10 cellular contexts compared by ENCODE assay signal in genomic region chr4:83561381-83561780, GRCh38. TPM values are rescaled to one million over a fixed set of nuclear protein-coding genes. Genes with fewer than 3 reads are reported as not detected.
DNase-seq lines count a peak whose midpoint lies in the region; ATAC-seq and TF ChIP-seq lines count a peak whose summit lies in the region.
"Had no signal": no experiment of that assay in that cellular context is flagged by ENCODE, and none has a peak within 500 bp of the region (broad histone marks: within the 10 kb centered on the region; RNA-seq: fewer than 3 reads in every experiment).

No MANE protein-coding gene starts in this region.

- ATAC-seq in activated CD4-positive, alpha-beta T cell treated with anti-CD3 and anti-CD28 coated beads for 36 hours, result peak; percentile 66
- ATAC-seq in GM21825 (IDR thresholded peaks at IDR 0.05; ENCODE audit: unreplicated experiment), result no peak

- H3K4me3 ChIP-seq in fibroblast of mammary gland (ENCODE audit: control insufficient read depth, low read depth, low read length) (no peak overlapping the region), skeletal muscle cell (ENCODE audit: low read depth, low read length) (no peak overlapping the region)
- H3K4me3 ChIP-seq: BLaER1 had no signal

- no peak overlapping the region for H3K4me3 Mint-ChIP-seq in activated CD4-positive, alpha-beta T cell treated with anti-CD3 and anti-CD28 coated beads for 36 hours
- no peak overlapping the region for H3K4me3 Mint-ChIP-seq in activated CD4-positive, alpha-beta T cell treated with anti-CD3 and anti-CD28 coated beads, Interleukin-2, amount 10 ng/mL, durations not matched to agents 7 days and 5 days
- H3K4me3 Mint-ChIP-seq: stimulated activated naive CD8-positive, alpha-beta T cell treated with anti-CD3 and anti-CD28 coated beads, Interleukin-15, Interleukin-2, amounts not matched to agents 100 ng/mL and 50 ng/mL, for 24 hours had no signal

- H3K36me3 Mint-ChIP-seq in activated CD4-positive, alpha-beta T cell treated with anti-CD3 and anti-CD28 coated beads for 36 hours (ENCODE audit: low read depth), result no peaks in the 10 kb centered on the region
- H3K36me3 Mint-ChIP-seq in activated CD4-positive, alpha-beta T cell treated with anti-CD3 and anti-CD28 coated beads, Interleukin-2, amount 10 ng/mL, durations not matched to agents 7 days and 5 days (ENCODE audit: low read depth), result no peaks in the 10 kb centered on the region

- CTCF ChIA-PET in activated CD4-positive, alpha-beta T cell treated with anti-CD3 and anti-CD28 coated beads for 36 hours (lab: Charles Lee), result no interaction called here
- CTCF ChIA-PET in activated CD4-positive, alpha-beta T cell treated with anti-CD3 and anti-CD28 coated beads, Interleukin-2, amount 10 ng/mL, durations not matched to agents 7 days and 5 days (lab: Charles Lee), result no interaction called here

- no peaks in the 10 kb centered on the region for H3K27me3 Mint-ChIP-seq in activated CD4-positive, alpha-beta T cell treated with anti-CD3 and anti-CD28 coated beads for 36 hours
- H3K27me3 Mint-ChIP-seq in activated CD4-positive, alpha-beta T cell treated with anti-CD3 and anti-CD28 coated beads, Interleukin-2, amount 10 ng/mL, durations not matched to agents 7 days and 5 days, result peaks cover 2% of the 10 kb centered on the region

- DNase-seq in activated CD4-positive, alpha-beta T cell treated with anti-CD3 and anti-CD28 coated beads for 36 hours, result peak; percentile 37
- no peak for DNase-seq in activated CD4-positive, alpha-beta T cell treated with anti-CD3 and anti-CD28 coated beads, Interleukin-2, amount 10 ng/mL, durations not matched to agents 7 days and 5 days
- DNase-seq in OCI-M1 (lab: John Stamatoyannopoulos, UW), result peak; percentile 71
- DNase-seq in fibroblast of mammary gland (ENCODE audit: low read depth), result peak; percentile 85
- DNase-seq in skeletal muscle cell (ENCODE audit: low read depth), result peak; percentile 41
- no peak for DNase-seq in amygdala (lab: John Stamatoyannopoulos, UW)
- no peak for DNase-seq in activated gamma-delta T cell (lab: John Stamatoyannopoulos, UW)

- POLR2A ChIA-PET in activated CD4-positive, alpha-beta T cell treated with anti-CD3 and anti-CD28 coated beads for 36 hours (lab: Charles Lee), result no interaction called here
- POLR2A ChIA-PET in activated CD4-positive, alpha-beta T cell treated with anti-CD3 and anti-CD28 coated beads, Interleukin-2, amount 10 ng/mL, durations not matched to agents 7 days and 5 days (lab: Charles Lee), result no interaction called here

- H3K27ac Mint-ChIP-seq in activated CD4-positive, alpha-beta T cell treated with anti-CD3 and anti-CD28 coated beads for 36 hours, result no peak overlapping the region
- no peak overlapping the region for H3K27ac Mint-ChIP-seq in activated CD4-positive, alpha-beta T cell treated with anti-CD3 and anti-CD28 coated beads, Interleukin-2, amount 10 ng/mL, durations not matched to agents 7 days and 5 days
- H3K27ac Mint-ChIP-seq: stimulated activated naive CD8-positive, alpha-beta T cell treated with anti-CD3 and anti-CD28 coated beads, Interleukin-15, Interleukin-2, amounts not matched to agents 100 ng/mL and 50 ng/mL, for 24 hours had no signal

- H3K4me1 Mint-ChIP-seq in activated CD4-positive, alpha-beta T cell treated with anti-CD3 and anti-CD28 coated beads for 36 hours, result peaks cover 11% of the 10 kb centered on the region
- peaks cover 19% of the 10 kb centered on the region for H3K4me1 Mint-ChIP-seq in activated CD4-positive, alpha-beta T cell treated with anti-CD3 and anti-CD28 coated beads, Interleukin-2, amount 10 ng/mL, durations not matched to agents 7 days and 5 days

- H3K9me3 Mint-ChIP-seq in activated CD4-positive, alpha-beta T cell treated with anti-CD3 and anti-CD28 coated beads for 36 hours (ENCODE audit: low read depth), result no peaks in the 10 kb centered on the region
- no peaks in the 10 kb centered on the region for H3K9me3 Mint-ChIP-seq in activated CD4-positive, alpha-beta T cell treated with anti-CD3 and anti-CD28 coated beads, Interleukin-2, amount 10 ng/mL, durations not matched to agents 7 days and 5 days
- H3K9me3 Mint-ChIP-seq: stimulated activated naive CD8-positive, alpha-beta T cell treated with anti-CD3 and anti-CD28 coated beads, Interleukin-15, Interleukin-2, amounts not matched to agents 100 ng/mL and 50 ng/mL, for 24 hours had no signal

- intact Hi-C loops in activated CD4-positive, alpha-beta T cell treated with anti-CD3 and anti-CD28 coated beads for 36 hours (cut with DNase I, micrococcal nuclease), result no loop called here

- TF ChIP-seq CTCF in fibroblast of mammary gland (conservative IDR thresholded peaks at IDR 0.05; ENCODE audit: control insufficient read depth, insufficient read depth, low read depth, low read length), result no peak

RNA-seq across cellular contexts. Expression of gene GPAT3, which starts 25.5 kb away (rescaled TPM):
- 1 to 10 TPM; 1.3 to 1.6 TPM for total RNA-seq in activated CD4-positive, alpha-beta T cell treated with anti-CD3 and anti-CD28 coated beads for 36 hours
- total RNA-seq in activated CD4-positive, alpha-beta T cell treated with anti-CD3 and anti-CD28 coated beads, Interleukin-2, amount 10 ng/mL, durations not matched to agents 7 days and 5 days, result 1 to 10 TPM; 4.1 to 4.2 TPM

Comparison
In these comparisons a context has a peak if more than half of its experiments do, and no peak if none do; other contexts are left out.
1. DNase-seq: peak in activated CD4-positive, alpha-beta T cell treated with anti-CD3 and anti-CD28 coated beads for 36 hours (single experiment), OCI-M1 (single experiment), fibroblast of mammary gland (single experiment) and skeletal muscle cell (single experiment); none in activated CD4-positive, alpha-beta T cell treated with anti-CD3 and anti-CD28 coated beads, Interleukin-2, amount 10 ng/mL, durations not matched to agents 7 days and 5 days (single experiment), amygdala (0 of 56) and activated gamma-delta T cell (single experiment).